8 cellular contexts compared by ENCODE assay signal in genomic region chr7:77540993-77541392, GRCh38. TPM values are rescaled to one million over a fixed set of nuclear protein-coding genes. Genes with fewer than 3 reads are reported as not detected.
DNase-seq lines count a peak whose midpoint lies in the region; ATAC-seq and TF ChIP-seq lines count a peak whose summit lies in the region.
"Not testable (repeated sequence)": the region's sequence is repeated elsewhere in the genome, so short reads cannot be mapped to it uniquely, and the experiment has no call there.

No MANE protein-coding gene starts in this region.

- H3K23ac ChIP-seq in IMR-90 (ENCODE audit: low read depth, low read length), result peak overlapping the region; percentile 33; the same call in 1 of the 2 replicates
- H3K23ac ChIP-seq in neuronal stem cell (ENCODE audit: low read depth, low read length, poor library complexity), result peak overlapping the region; percentile 65

- CTCF ChIA-PET in IMR-90 (lab: Yijun Ruan, JAX), result not testable (repeated sequence)
- CTCF ChIA-PET in SK-N-SH (lab: Yijun Ruan, JAX), result interaction anchor here (0.6 to 1.3 kb wide), 4 partner anchors 19 to 111 kb away, joined by 3 to 4 read pairs (median 4); no protein-coding TSS in a partner anchor

- not testable (repeated sequence) for H2BK15ac ChIP-seq in IMR-90 (ENCODE audit: low read depth, low read length); neuronal stem cell (ENCODE audit: low read length)

- H3K27ac Mint-ChIP-seq in CD14-positive monocyte, result peak overlapping the region in 6 of 7 donors; percentile 1 to 48 (median 14)
- peak overlapping the region in 1 of 5 experiments; percentile 10 for H3K27ac Mint-ChIP-seq in brain
- H3K27ac Mint-ChIP-seq in glutamatergic neuron (ENCODE audit: unreplicated experiment); mesothelial cell of epicardium: not testable (repeated sequence)
- H3K27ac Mint-ChIP-seq in stimulated activated memory B cell treated with anti-CD40 and anti-IgM and Interleukin-4, amounts not matched to agents 10 μg/mL and 1 μg/mL and 100 μg/mL, for 72 hours, result peak overlapping the region; percentile 54

- H2BK5ac ChIP-seq in IMR-90 (ENCODE audit: low read depth, low read length, poor library complexity, severe bottlenecking); neuronal stem cell (ENCODE audit: low read length): not testable (repeated sequence)

- not testable (repeated sequence) for H4K91ac ChIP-seq in IMR-90 (ENCODE audit: insufficient read depth, low read depth, low read length); neuronal stem cell (ENCODE audit: low read depth, low read length, poor library complexity)

- not testable (repeated sequence) for H3K9ac ChIP-seq in IMR-90 (ENCODE audit: low read depth, low read length); SK-N-SH; neuronal stem cell (ENCODE audit: low read depth, low read length, poor library complexity)

- H3K4me3 Mint-ChIP-seq in CD14-positive monocyte (peak overlapping the region in 1 of 2 donors; percentile 4), brain (peak overlapping the region; percentile 67 to 99 (median 96)), glutamatergic neuron (ENCODE audit: unreplicated experiment) (peak overlapping the region; percentile 75), mesothelial cell of epicardium (peak overlapping the region; percentile 36)
- not testable (repeated sequence) for H3K4me3 Mint-ChIP-seq in stimulated activated memory B cell treated with anti-CD40 and anti-IgM and Interleukin-4, amounts not matched to agents 10 μg/mL and 1 μg/mL and 100 μg/mL, for 72 hours

- not testable (repeated sequence) for H3K9me3 ChIP-seq in IMR-90 (ENCODE audit: control insufficient read depth, insufficient read depth, low read length); SK-N-SH
- H3K9me3 ChIP-seq in neuronal stem cell (replicated peaks in 1 of 2; ENCODE audit: control insufficient read depth in 2 of 2, insufficient read depth in 1 of 2, low read depth in 1 of 2, low read length in 2 of 2), result peaks cover 0 to 17% of the 10 kb centered on the region in 2 donors

- TF ChIP-seq EP300 in SK-N-SH (IDR thresholded peaks at IDR 0.05; ENCODE audit: borderline replicate concordance in 1 of 2, low read depth in 1 of 2, low read length in 1 of 2), result not testable (repeated sequence)

- POLR2A ChIA-PET in IMR-90 (lab: Charles Lee; ENCODE audit: unreplicated experiment); SK-N-SH (lab: Yijun Ruan, JAX): not testable (repeated sequence)

- not testable (repeated sequence) for H3K9me2 ChIP-seq in SK-N-SH

- H2BK12ac ChIP-seq in neuronal stem cell (ENCODE audit: low read length), result not testable (repeated sequence)

- not testable (repeated sequence) for TF ChIP-seq POLR2A in IMR-90 (IDR thresholded peaks at IDR 0.05; ENCODE audit: low read depth, low read length)

- not testable (repeated sequence) for DNase-seq in CD14-positive monocyte (ENCODE audit: low spot score); IMR-90; SK-N-SH; glutamatergic neuron; mesothelial cell of epicardium (ENCODE audit: low spot score in 2 of 2, unreplicated experiment in 2 of 2); neuronal stem cell (ENCODE audit: low spot score)

- H3K4me1 Mint-ChIP-seq in CD14-positive monocyte (peaks cover 57% of the 10 kb centered on the region), brain (peaks cover 59% of the 10 kb centered on the region), glutamatergic neuron (ENCODE audit: low read depth, unreplicated experiment) (peaks cover 32% of the 10 kb centered on the region), mesothelial cell of epicardium (peaks cover 42% of the 10 kb centered on the region)
- H3K4me1 Mint-ChIP-seq in stimulated activated memory B cell treated with anti-CD40 and anti-IgM and Interleukin-4, amounts not matched to agents 10 μg/mL and 1 μg/mL and 100 μg/mL, for 72 hours, result peaks cover 62% of the 10 kb centered on the region

- H3K9me3 Mint-ChIP-seq in CD14-positive monocyte; brain; glutamatergic neuron (ENCODE audit: unreplicated experiment); mesothelial cell of epicardium; stimulated activated memory B cell treated with anti-CD40 and anti-IgM and Interleukin-4, amounts not matched to agents 10 μg/mL and 1 μg/mL and 100 μg/mL, for 72 hours: not testable (repeated sequence)

- H4K5ac ChIP-seq in IMR-90 (ENCODE audit: low read depth, low read length), result not testable (repeated sequence)

- peaks cover 17% of the 10 kb centered on the region; the same call in 1 of the 2 replicates for H3K9me1 ChIP-seq in IMR-90 (ENCODE audit: insufficient read depth, low read length)

- not testable (repeated sequence) for H2BK120ac ChIP-seq in IMR-90 (ENCODE audit: low read depth, low read length); neuronal stem cell (ENCODE audit: low read depth, low read length)

- H3K4me3 ChIP-seq in IMR-90 (ENCODE audit: insufficient read depth, low read depth, low read length); neuronal stem cell (ENCODE audit: low read length in 2 of 2): not testable (repeated sequence)
- 0 out of 4 replicates have a peak overlapping the region, but pooled peaks of 1 of the 2 experiments have one; percentile 18 for H3K4me3 ChIP-seq in SK-N-SH (ENCODE audit: low read depth in 2 of 2, low read length in 1 of 2)

- not testable (repeated sequence) for H2AFZ ChIP-seq in IMR-90 (replicated peaks; ENCODE audit: low read length, poor library complexity); SK-N-SH (ENCODE audit: low read depth); neuronal stem cell (ENCODE audit: low read length)

- peaks cover 35% of the 10 kb centered on the region for H3F3A ChIP-seq in SK-N-SH (replicated peaks; ENCODE audit: insufficient read depth)

- dilution Hi-C loops in IMR-90 (cut with HindIII; ENCODE audit: low sequenced_read_pairs, unreplicated experiment), result not testable (repeated sequence)

- H3K14ac ChIP-seq in IMR-90 (replicated peaks; ENCODE audit: low read depth, low read length); neuronal stem cell (ENCODE audit: low read length): not testable (repeated sequence)

- in situ Hi-C loops in IMR-90 (cut with MboI; ENCODE audit: low sequenced_read_pairs), result not testable (repeated sequence)

- not testable (repeated sequence) for H2BK20ac ChIP-seq in IMR-90 (ENCODE audit: low read depth, low read length)

- peaks cover 17% of the 10 kb centered on the region for H3K4me1 ChIP-seq in IMR-90 (ENCODE audit: control insufficient read depth, insufficient read depth, low read length)
- H3K4me1 ChIP-seq in SK-N-SH (ENCODE audit: control insufficient read depth in 1 of 2, insufficient read depth in 2 of 2, low read depth in 1 of 2, low read length in 1 of 2), result peaks cover 17 to 28% of the 10 kb centered on the region in 2 experiments; a peak in 3 of 4 replicates
- H3K4me1 ChIP-seq in neuronal stem cell (ENCODE audit: control insufficient read depth in 2 of 2, insufficient read depth in 1 of 2, low read depth in 1 of 2, low read length in 2 of 2), result not testable (repeated sequence)

- H4K20me1 ChIP-seq in IMR-90 (ENCODE audit: insufficient read depth, low read length) (peaks cover 66% of the 10 kb centered on the region), SK-N-SH (ENCODE audit: insufficient read depth) (peaks cover 64% of the 10 kb centered on the region)

- not testable (repeated sequence) for H3K36me3 ChIP-seq in IMR-90 (ENCODE audit: control insufficient read depth, insufficient read depth, low read length)
- peaks cover 5 to 29% of the 10 kb centered on the region in 2 experiments for H3K36me3 ChIP-seq in SK-N-SH (replicated peaks in 1 of 2; ENCODE audit: control insufficient read depth in 1 of 2, insufficient read depth in 2 of 2, low read length in 1 of 2)
- H3K36me3 ChIP-seq in neuronal stem cell (replicated peaks in 1 of 2; ENCODE audit: control insufficient read depth in 2 of 2, insufficient read depth in 2 of 2, low read length in 2 of 2), result peaks cover 0 to 48% of the 10 kb centered on the region in 2 donors

- peaks cover 88% of the 10 kb centered on the region for H3K79me2 ChIP-seq in SK-N-SH (ENCODE audit: insufficient read depth)

- not testable (repeated sequence) for TF ChIP-seq RAD21 in IMR-90 (IDR thresholded peaks at IDR 0.05; ENCODE audit: low read length); SK-N-SH (IDR thresholded peaks at IDR 0.05; ENCODE audit: low read length)

- no CpG with 5 or more reads among the region's 7 CpGs for WGBS in IMR-90 (ENCODE audit: extremely low coverage in 2 of 2, insufficient read length in 1 of 2), 2 experiments
- WGBS in SK-N-SH (ENCODE audit: low lambda C conversion rate), result 96% methylated on average over 7 of the region's 7 CpGs
- WGBS in neuronal stem cell (ENCODE audit: extremely low coverage in 2 of 2, insufficient read length in 2 of 2, insufficient replicate concordance in 1 of 2), 2 donors, result no CpG with 5 or more reads among the region's 7 CpGs

- not testable (repeated sequence) for H3K27me3 Mint-ChIP-seq in CD14-positive monocyte (ENCODE audit: low read depth in 3 of 3); brain; mesothelial cell of epicardium (ENCODE audit: low read depth); stimulated activated memory B cell treated with anti-CD40 and anti-IgM and Interleukin-4, amounts not matched to agents 10 μg/mL and 1 μg/mL and 100 μg/mL, for 72 hours
- peaks cover 11% of the 10 kb centered on the region for H3K27me3 Mint-ChIP-seq in glutamatergic neuron (ENCODE audit: unreplicated experiment)

- H3K4me2 ChIP-seq in IMR-90 (ENCODE audit: low read depth, low read length) (0 out of 2 replicates have a peak overlapping the region, but pooled peaks have one; percentile 14), SK-N-SH (peak overlapping the region; percentile 42)
- H3K4me2 ChIP-seq in neuronal stem cell (ENCODE audit: insufficient read depth, low read length, poor library complexity, severe bottlenecking), result not testable (repeated sequence)

- ATAC-seq in IMR-90 (ENCODE audit: low read depth); stimulated activated memory B cell treated with anti-CD40 and anti-IgM and Interleukin-4, amounts not matched to agents 10 μg/mL and 1 μg/mL and 100 μg/mL, for 72 hours: not testable (repeated sequence)

- H3K27me3 ChIP-seq in IMR-90 (ENCODE audit: control insufficient read depth, insufficient read depth, low read length); SK-N-SH (ENCODE audit: insufficient read depth); neuronal stem cell (ENCODE audit: control insufficient read depth in 3 of 3, insufficient read depth in 3 of 3, low read depth in 1 of 3, low read length in 3 of 3): not testable (repeated sequence)

- not testable (repeated sequence) for H4K8ac ChIP-seq in IMR-90 (ENCODE audit: low read depth in 2 of 2, low read length in 2 of 2); neuronal stem cell (ENCODE audit: low read depth, low read length)

- H3K4ac ChIP-seq in IMR-90 (ENCODE audit: low read depth, low read length); neuronal stem cell (ENCODE audit: low read length): not testable (repeated sequence)

- not testable (repeated sequence) for BruUV-seq in IMR-90 (replicated peaks; lab: Mats Ljungman, UMichigan)

- H3K36me3 Mint-ChIP-seq in CD14-positive monocyte, result peaks cover 2 to 19% of the 10 kb centered on the region in 2 donors
- H3K36me3 Mint-ChIP-seq in brain, result peaks cover 33% of the 10 kb centered on the region
- not testable (repeated sequence) for H3K36me3 Mint-ChIP-seq in glutamatergic neuron (ENCODE audit: unreplicated experiment); mesothelial cell of epicardium
- H3K36me3 Mint-ChIP-seq in stimulated activated memory B cell treated with anti-CD40 and anti-IgM and Interleukin-4, amounts not matched to agents 10 μg/mL and 1 μg/mL and 100 μg/mL, for 72 hours, result peaks cover 10% of the 10 kb centered on the region

- not testable (repeated sequence) for H2AK5ac ChIP-seq in IMR-90 (ENCODE audit: low read depth, low read length); neuronal stem cell (ENCODE audit: low read depth, low read length)

- not testable (repeated sequence) for H3K27ac ChIP-seq in IMR-90 (ENCODE audit: insufficient read depth, low read length); SK-N-SH (ENCODE audit: low read depth in 2 of 2, low read length in 1 of 2); neuronal stem cell (replicated peaks; ENCODE audit: low read length)

- intact Hi-C loops in CD14-positive monocyte (cut with micrococcal nuclease), result not testable (repeated sequence)
- intact Hi-C loops in IMR-90 (cut with micrococcal nuclease), result loop anchor here (5.0 to 10.0 kb wide), 2 partner anchors 204 to 286 kb away; no protein-coding TSS in a partner anchor

- H3K18ac ChIP-seq in IMR-90 (ENCODE audit: low read depth, low read length); neuronal stem cell (ENCODE audit: low read length): not testable (repeated sequence)

- H2AK9ac ChIP-seq in IMR-90 (replicated peaks; ENCODE audit: low read depth, low read length, poor library complexity), result not testable (repeated sequence)

- not testable (repeated sequence) for H3K56ac ChIP-seq in IMR-90 (ENCODE audit: extremely low read depth, insufficient read depth, low read length)

- not testable (repeated sequence) for TF ChIP-seq CTCF in CD14-positive monocyte (IDR thresholded peaks at IDR 0.05); IMR-90 (conservative IDR thresholded peaks at IDR 0.05; ENCODE audit: low read depth, low read length); SK-N-SH (IDR thresholded peaks at IDR 0.05); brain (conservative IDR thresholded peaks at IDR 0.05); glutamatergic neuron (IDR thresholded peaks at IDR 0.05; ENCODE audit: partially characterized antibody, unreplicated experiment); mesothelial cell of epicardium (IDR thresholded peaks at IDR 0.05; ENCODE audit: unreplicated experiment)

- peaks cover 0 to 42% of the 10 kb centered on the region in 2 experiments; a peak in 3 of 4 replicates for H3K79me1 ChIP-seq in IMR-90 (ENCODE audit: low read depth in 1 of 2, low read length in 2 of 2)
- not testable (repeated sequence) for H3K79me1 ChIP-seq in neuronal stem cell (ENCODE audit: low read depth, low read length)

RNA-seq across cellular contexts. Expression of gene PTPN12, which starts 3.9 kb away (rescaled TPM):
- polyA plus RNA-seq in CD14-positive monocyte (10 to 100 TPM in 1 of 2 donors, 1 to 10 TPM in 1; 6.6 to 11.8 TPM), IMR-90 (2012; rRNA removed) (28.7 and 31.0 TPM in 2 replicates), SK-N-SH (2012; rRNA removed) (23.3 and 28.0 TPM in 2 replicates), brain (ENCODE audit: insufficient read depth, low read depth, low replicate concordance) (25.4 TPM)
- total RNA-seq in IMR-90 (2012; rRNA removed) (24.7 and 32.2 TPM in 2 replicates), glutamatergic neuron (ENCODE audit: unreplicated experiment) (106 TPM), mesothelial cell of epicardium (103 to 118 TPM (median 114 TPM) in 3 replicates)
- polyA plus RNA-seq in IMR-90 (2012; cell fraction: cytosol; rRNA removed), result 5.7 and 6.4 TPM in 2 replicates
- polyA plus RNA-seq in IMR-90 (2012; cell fraction: nucleus; rRNA removed; ENCODE audit: low replicate concordance), result 5.1 and 67.4 TPM in 2 replicates
- 35.0 and 38.0 TPM in 2 replicates for polyA plus RNA-seq in SK-N-SH (2012; cell fraction: cytosol; rRNA removed)
- 18.9 and 52.4 TPM in 2 replicates for polyA plus RNA-seq in SK-N-SH (2012; cell fraction: nucleus; rRNA removed)
- polyA plus RNA-seq in neuronal stem cell (2013, experiment 1 of 2), result 79.7 TPM
- polyA plus RNA-seq in neuronal stem cell (2013, experiment 2 of 2), result 79.0 TPM
